In genomic region chr1:232620356-232620841, GRCh38 we compare ENCODE assay signal across 1 cellular context.
A peak's percentile ranks its signal among the peaks of the same experiment; 100 is the strongest.
TF ChIP-seq lines count a peak whose summit lies in the region.

No MANE protein-coding gene starts in this region.

TF ChIP-seq in HEK293, 187 proteins besides CTCF, POLR2A, EP300 and RAD21 (continued from another document and continues in another):
- TF ChIP-seq, protein P1, sequence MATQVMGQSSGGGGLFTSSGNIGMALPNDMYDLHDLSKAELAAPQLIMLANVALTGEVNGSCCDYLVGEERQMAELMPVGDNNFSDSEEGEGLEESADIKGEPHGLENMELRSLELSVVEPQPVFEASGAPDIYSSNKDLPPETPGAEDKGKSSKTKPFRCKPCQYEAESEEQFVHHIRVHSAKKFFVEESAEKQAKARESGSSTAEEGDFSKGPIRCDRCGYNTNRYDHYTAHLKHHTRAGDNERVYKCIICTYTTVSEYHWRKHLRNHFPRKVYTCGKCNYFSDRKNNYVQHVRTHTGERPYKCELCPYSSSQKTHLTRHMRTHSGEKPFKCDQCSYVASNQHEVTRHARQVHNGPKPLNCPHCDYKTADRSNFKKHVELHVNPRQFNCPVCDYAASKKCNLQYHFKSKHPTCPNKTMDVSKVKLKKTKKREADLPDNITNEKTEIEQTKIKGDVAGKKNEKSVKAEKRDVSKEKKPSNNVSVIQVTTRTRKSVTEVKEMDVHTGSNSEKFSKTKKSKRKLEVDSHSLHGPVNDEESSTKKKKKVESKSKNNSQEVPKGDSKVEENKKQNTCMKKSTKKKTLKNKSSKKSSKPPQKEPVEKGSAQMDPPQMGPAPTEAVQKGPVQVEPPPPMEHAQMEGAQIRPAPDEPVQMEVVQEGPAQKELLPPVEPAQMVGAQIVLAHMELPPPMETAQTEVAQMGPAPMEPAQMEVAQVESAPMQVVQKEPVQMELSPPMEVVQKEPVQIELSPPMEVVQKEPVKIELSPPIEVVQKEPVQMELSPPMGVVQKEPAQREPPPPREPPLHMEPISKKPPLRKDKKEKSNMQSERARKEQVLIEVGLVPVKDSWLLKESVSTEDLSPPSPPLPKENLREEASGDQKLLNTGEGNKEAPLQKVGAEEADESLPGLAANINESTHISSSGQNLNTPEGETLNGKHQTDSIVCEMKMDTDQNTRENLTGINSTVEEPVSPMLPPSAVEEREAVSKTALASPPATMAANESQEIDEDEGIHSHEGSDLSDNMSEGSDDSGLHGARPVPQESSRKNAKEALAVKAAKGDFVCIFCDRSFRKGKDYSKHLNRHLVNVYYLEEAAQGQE (tag by site-specific recombination; IDR thresholded peaks at IDR 0.05) = peak; percentile 58
- TF ChIP-seq, protein P2, sequence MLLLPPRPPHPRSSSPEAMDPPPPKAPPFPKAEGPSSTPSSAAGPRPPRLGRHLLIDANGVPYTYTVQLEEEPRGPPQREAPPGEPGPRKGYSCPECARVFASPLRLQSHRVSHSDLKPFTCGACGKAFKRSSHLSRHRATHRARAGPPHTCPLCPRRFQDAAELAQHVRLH (tag by site-specific recombination; IDR thresholded peaks at IDR 0.05) = peak; percentile 65; the same call in 1 of the 2 replicates
- no peak for TF ChIP-seq ZNF211 (tag by site-specific recombination; IDR thresholded peaks at IDR 0.05; ENCODE audit: low read depth)
- TF ChIP-seq ZNF184 (tag by site-specific recombination; IDR thresholded peaks at IDR 0.05) = peak; percentile 98
- TF ChIP-seq, protein P3, sequence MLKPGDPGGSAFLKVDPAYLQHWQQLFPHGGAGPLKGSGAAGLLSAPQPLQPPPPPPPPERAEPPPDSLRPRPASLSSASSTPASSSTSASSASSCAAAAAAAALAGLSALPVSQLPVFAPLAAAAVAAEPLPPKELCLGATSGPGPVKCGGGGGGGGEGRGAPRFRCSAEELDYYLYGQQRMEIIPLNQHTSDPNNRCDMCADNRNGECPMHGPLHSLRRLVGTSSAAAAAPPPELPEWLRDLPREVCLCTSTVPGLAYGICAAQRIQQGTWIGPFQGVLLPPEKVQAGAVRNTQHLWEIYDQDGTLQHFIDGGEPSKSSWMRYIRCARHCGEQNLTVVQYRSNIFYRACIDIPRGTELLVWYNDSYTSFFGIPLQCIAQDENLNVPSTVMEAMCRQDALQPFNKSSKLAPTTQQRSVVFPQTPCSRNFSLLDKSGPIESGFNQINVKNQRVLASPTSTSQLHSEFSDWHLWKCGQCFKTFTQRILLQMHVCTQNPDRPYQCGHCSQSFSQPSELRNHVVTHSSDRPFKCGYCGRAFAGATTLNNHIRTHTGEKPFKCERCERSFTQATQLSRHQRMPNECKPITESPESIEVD (tag by site-specific recombination; IDR thresholded peaks at IDR 0.05) = peak; percentile 89
- TF ChIP-seq ZNF146 (tag by site-specific recombination; IDR thresholded peaks at IDR 0.05) = no peak
- TF ChIP-seq REPIN1 (tag by site-specific recombination; IDR thresholded peaks at IDR 0.05; ENCODE audit: low read depth) = peak; percentile 91
- TF ChIP-seq KLF10 (tag by site-specific recombination; IDR thresholded peaks at IDR 0.05) = peak; percentile 92
- TF ChIP-seq ZNF626 (tag by site-specific recombination; IDR thresholded peaks at IDR 0.05) = peak; percentile 95
- peak; percentile 81 for TF ChIP-seq ZNF324 (tag by site-specific recombination; IDR thresholded peaks at IDR 0.05)
- 0 out of 2 replicates have a peak, but pooled peaks have one; percentile 60 for TF ChIP-seq WT1 (tag by site-specific recombination; IDR thresholded peaks at IDR 0.05)
- TF ChIP-seq ZBTB20 (tag by site-specific recombination; IDR thresholded peaks at IDR 0.05) = peak; percentile 14; the same call in 1 of the 2 replicates
- TF ChIP-seq ZBTB17 (tag by site-specific recombination; IDR thresholded peaks at IDR 0.05) = peak; percentile 90
- TF ChIP-seq BCL11A (tag by site-specific recombination; IDR thresholded peaks at IDR 0.05; ENCODE audit: low read depth) = no peak
- TF ChIP-seq, protein P4, sequence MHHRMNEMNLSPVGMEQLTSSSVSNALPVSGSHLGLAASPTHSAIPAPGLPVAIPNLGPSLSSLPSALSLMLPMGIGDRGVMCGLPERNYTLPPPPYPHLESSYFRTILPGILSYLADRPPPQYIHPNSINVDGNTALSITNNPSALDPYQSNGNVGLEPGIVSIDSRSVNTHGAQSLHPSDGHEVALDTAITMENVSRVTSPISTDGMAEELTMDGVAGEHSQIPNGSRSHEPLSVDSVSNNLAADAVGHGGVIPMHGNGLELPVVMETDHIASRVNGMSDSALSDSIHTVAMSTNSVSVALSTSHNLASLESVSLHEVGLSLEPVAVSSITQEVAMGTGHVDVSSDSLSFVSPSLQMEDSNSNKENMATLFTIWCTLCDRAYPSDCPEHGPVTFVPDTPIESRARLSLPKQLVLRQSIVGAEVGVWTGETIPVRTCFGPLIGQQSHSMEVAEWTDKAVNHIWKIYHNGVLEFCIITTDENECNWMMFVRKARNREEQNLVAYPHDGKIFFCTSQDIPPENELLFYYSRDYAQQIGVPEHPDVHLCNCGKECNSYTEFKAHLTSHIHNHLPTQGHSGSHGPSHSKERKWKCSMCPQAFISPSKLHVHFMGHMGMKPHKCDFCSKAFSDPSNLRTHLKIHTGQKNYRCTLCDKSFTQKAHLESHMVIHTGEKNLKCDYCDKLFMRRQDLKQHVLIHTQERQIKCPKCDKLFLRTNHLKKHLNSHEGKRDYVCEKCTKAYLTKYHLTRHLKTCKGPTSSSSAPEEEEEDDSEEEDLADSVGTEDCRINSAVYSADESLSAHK (tag by site-specific recombination; IDR thresholded peaks at IDR 0.05) = peak; percentile 95
- peak; percentile 87 for TF ChIP-seq IKZF3 (tag by site-specific recombination; IDR thresholded peaks at IDR 0.05)
- TF ChIP-seq ZNF335 (tag by site-specific recombination; conservative IDR thresholded peaks at IDR 0.05) = peak; percentile 32; the same call in 1 of the 2 replicates
- peak; percentile 79 for TF ChIP-seq ZXDB (tag by site-specific recombination; IDR thresholded peaks at IDR 0.05)
- peak; percentile 97 for TF ChIP-seq ZNF629 (tag by site-specific recombination; IDR thresholded peaks at IDR 0.05)
- TF ChIP-seq ZNF510 (tag by site-specific recombination; IDR thresholded peaks at IDR 0.05; ENCODE audit: insufficient replicate concordance) = peak; percentile 81
- peak; percentile 97 for TF ChIP-seq SP7 (tag by site-specific recombination; IDR thresholded peaks at IDR 0.05)
- TF ChIP-seq EGR2 (tag by site-specific recombination; IDR thresholded peaks at IDR 0.05; ENCODE audit: low read depth) = no peak
- peak; percentile 84 for TF ChIP-seq MZF1 (tag by site-specific recombination; IDR thresholded peaks at IDR 0.05; ENCODE audit: borderline replicate concordance)
- peak; percentile 87 for TF ChIP-seq OSR2 (tag by site-specific recombination; IDR thresholded peaks at IDR 0.05)
- peak; percentile 58; the same call in 1 of the 2 replicates for TF ChIP-seq ZNF10 (tag by site-specific recombination; IDR thresholded peaks at IDR 0.05)
- no peak for TF ChIP-seq ZBTB1 (tag by site-specific recombination; IDR thresholded peaks at IDR 0.05)
- TF ChIP-seq ZNF341 (tag by site-specific recombination; IDR thresholded peaks at IDR 0.05; ENCODE audit: low read depth) = no peak
- TF ChIP-seq ZNF366 (tag by site-specific recombination; conservative IDR thresholded peaks at IDR 0.05) = peak; percentile 81
- TF ChIP-seq ZNF416 (tag by site-specific recombination; IDR thresholded peaks at IDR 0.05) = no peak
- TF ChIP-seq, protein P5, sequence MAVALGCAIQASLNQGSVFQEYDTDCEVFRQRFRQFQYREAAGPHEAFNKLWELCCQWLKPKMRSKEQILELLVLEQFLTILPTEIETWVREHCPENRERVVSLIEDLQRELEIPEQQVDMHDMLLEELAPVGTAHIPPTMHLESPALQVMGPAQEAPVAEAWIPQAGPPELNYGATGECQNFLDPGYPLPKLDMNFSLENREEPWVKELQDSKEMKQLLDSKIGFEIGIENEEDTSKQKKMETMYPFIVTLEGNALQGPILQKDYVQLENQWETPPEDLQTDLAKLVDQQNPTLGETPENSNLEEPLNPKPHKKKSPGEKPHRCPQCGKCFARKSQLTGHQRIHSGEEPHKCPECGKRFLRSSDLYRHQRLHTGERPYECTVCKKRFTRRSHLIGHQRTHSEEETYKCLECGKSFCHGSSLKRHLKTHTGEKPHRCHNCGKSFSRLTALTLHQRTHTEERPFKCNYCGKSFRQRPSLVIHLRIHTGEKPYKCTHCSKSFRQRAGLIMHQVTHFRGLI (tag by site-specific recombination; IDR thresholded peaks at IDR 0.05) = peak; percentile 46; the same call in 1 of the 2 replicates
- TF ChIP-seq, protein P6, sequence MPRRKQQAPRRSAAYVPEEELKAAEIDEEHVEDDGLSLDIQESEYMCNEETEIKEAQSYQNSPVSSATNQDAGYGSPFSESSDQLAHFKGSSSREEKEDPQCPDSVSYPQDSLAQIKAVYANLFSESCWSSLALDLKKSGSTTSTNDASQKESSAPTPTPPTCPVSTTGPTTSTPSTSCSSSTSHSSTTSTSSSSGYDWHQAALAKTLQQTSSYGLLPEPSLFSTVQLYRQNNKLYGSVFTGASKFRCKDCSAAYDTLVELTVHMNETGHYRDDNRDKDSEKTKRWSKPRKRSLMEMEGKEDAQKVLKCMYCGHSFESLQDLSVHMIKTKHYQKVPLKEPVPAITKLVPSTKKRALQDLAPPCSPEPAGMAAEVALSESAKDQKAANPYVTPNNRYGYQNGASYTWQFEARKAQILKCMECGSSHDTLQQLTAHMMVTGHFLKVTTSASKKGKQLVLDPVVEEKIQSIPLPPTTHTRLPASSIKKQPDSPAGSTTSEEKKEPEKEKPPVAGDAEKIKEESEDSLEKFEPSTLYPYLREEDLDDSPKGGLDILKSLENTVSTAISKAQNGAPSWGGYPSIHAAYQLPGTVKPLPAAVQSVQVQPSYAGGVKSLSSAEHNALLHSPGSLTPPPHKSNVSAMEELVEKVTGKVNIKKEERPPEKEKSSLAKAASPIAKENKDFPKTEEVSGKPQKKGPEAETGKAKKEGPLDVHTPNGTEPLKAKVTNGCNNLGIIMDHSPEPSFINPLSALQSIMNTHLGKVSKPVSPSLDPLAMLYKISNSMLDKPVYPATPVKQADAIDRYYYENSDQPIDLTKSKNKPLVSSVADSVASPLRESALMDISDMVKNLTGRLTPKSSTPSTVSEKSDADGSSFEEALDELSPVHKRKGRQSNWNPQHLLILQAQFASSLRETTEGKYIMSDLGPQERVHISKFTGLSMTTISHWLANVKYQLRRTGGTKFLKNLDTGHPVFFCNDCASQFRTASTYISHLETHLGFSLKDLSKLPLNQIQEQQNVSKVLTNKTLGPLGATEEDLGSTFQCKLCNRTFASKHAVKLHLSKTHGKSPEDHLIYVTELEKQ (tag by site-specific recombination; IDR thresholded peaks at IDR 0.05; ENCODE audit: borderline replicate concordance) = peak; percentile 80
- peak; percentile 83 for TF ChIP-seq ZNF558 (tag by site-specific recombination; IDR thresholded peaks at IDR 0.05)
- TF ChIP-seq RBAK (tag by site-specific recombination; IDR thresholded peaks at IDR 0.05) = 0 out of 2 replicates have a peak, but pooled peaks have one; percentile 16
- peak; percentile 78 for TF ChIP-seq ZNF24 (tag by site-specific recombination; IDR thresholded peaks at IDR 0.05)
- TF ChIP-seq GLIS1 (tag by site-specific recombination; IDR thresholded peaks at IDR 0.05) = peak; percentile 79
- TF ChIP-seq, protein P7, sequence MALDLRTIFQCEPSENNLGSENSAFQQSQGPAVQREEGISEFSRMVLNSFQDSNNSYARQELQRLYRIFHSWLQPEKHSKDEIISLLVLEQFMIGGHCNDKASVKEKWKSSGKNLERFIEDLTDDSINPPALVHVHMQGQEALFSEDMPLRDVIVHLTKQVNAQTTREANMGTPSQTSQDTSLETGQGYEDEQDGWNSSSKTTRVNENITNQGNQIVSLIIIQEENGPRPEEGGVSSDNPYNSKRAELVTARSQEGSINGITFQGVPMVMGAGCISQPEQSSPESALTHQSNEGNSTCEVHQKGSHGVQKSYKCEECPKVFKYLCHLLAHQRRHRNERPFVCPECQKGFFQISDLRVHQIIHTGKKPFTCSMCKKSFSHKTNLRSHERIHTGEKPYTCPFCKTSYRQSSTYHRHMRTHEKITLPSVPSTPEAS (tag by site-specific recombination; IDR thresholded peaks at IDR 0.05) = no peak
- no peak for TF ChIP-seq ZBTB7A (tag by site-specific recombination; IDR thresholded peaks at IDR 0.05; ENCODE audit: low read depth)
- TF ChIP-seq ZNF692 (tag by site-specific recombination; IDR thresholded peaks at IDR 0.05) = peak; percentile 88
- TF ChIP-seq ZNF600 (tag by site-specific recombination; IDR thresholded peaks at IDR 0.05) = peak; percentile 88; the same call in 1 of the 2 replicates
- no peak for TF ChIP-seq ZNF302 (tag by site-specific recombination; IDR thresholded peaks at IDR 0.05; ENCODE audit: low read depth)
- TF ChIP-seq, protein P8, sequence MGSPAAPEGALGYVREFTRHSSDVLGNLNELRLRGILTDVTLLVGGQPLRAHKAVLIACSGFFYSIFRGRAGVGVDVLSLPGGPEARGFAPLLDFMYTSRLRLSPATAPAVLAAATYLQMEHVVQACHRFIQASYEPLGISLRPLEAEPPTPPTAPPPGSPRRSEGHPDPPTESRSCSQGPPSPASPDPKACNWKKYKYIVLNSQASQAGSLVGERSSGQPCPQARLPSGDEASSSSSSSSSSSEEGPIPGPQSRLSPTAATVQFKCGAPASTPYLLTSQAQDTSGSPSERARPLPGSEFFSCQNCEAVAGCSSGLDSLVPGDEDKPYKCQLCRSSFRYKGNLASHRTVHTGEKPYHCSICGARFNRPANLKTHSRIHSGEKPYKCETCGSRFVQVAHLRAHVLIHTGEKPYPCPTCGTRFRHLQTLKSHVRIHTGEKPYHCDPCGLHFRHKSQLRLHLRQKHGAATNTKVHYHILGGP (tag by site-specific recombination; IDR thresholded peaks at IDR 0.05) = no peak; the same call in 1 of the 2 replicates
- no peak for TF ChIP-seq ZNF169 (tag by site-specific recombination; IDR thresholded peaks at IDR 0.05)
- peak; percentile 91 for TF ChIP-seq ZBTB21 (tag by site-specific recombination; IDR thresholded peaks at IDR 0.05)
- TF ChIP-seq, protein P9, sequence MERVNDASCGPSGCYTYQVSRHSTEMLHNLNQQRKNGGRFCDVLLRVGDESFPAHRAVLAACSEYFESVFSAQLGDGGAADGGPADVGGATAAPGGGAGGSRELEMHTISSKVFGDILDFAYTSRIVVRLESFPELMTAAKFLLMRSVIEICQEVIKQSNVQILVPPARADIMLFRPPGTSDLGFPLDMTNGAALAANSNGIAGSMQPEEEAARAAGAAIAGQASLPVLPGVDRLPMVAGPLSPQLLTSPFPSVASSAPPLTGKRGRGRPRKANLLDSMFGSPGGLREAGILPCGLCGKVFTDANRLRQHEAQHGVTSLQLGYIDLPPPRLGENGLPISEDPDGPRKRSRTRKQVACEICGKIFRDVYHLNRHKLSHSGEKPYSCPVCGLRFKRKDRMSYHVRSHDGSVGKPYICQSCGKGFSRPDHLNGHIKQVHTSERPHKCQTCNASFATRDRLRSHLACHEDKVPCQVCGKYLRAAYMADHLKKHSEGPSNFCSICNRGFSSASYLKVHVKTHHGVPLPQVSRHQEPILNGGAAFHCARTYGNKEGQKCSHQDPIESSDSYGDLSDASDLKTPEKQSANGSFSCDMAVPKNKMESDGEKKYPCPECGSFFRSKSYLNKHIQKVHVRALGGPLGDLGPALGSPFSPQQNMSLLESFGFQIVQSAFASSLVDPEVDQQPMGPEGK (tag by site-specific recombination; IDR thresholded peaks at IDR 0.05) = peak; percentile 42
